Comparison of ENCODE assay signal across 24 cellular contexts in the genomic region with DNA sequence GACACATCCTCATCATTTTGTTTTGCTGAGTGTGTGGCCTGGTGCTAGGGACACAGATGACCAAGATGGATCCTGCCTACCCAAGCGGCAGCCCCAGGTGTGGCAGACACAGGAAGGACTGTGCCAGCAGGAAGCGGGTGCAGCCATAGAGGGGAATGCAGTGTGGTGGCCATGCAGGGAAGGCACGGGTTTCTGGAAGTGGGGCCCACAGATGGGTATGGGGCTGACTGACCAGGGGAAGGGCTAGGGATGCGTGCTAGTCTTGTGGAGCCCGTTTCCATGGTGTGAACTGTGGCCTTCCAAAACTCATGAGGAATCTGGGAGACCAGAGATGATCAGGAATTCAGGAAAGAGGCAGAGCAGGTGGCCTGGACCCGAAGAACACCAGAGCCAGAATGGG. TPM values are rescaled to one million over a fixed set of nuclear protein-coding genes. Genes with fewer than 3 reads are reported as not detected.
DNase-seq lines count a peak whose midpoint lies in the region; ATAC-seq, FAIRE-seq and TF ChIP-seq lines count a peak whose summit lies in the region.
"Had no signal": no experiment of that assay in that cellular context is flagged by ENCODE, and none has a peak within 500 bp of the region (broad histone marks: within the 10 kb centered on the region; RNA-seq: fewer than 3 reads in every experiment).

No MANE protein-coding gene starts in this region.

- no peaks in the 10 kb centered on the region for H3K4me1 ChIP-seq in CD4-positive, CD25-positive, alpha-beta regulatory T cell (ENCODE audit: control insufficient read depth, insufficient read depth, low read length, poor library complexity, severe bottlenecking)
- no peaks in the 10 kb centered on the region for H3K4me1 ChIP-seq in CD4-positive, alpha-beta memory T cell (ENCODE audit: insufficient read depth, low read length)
- H3K4me1 ChIP-seq in astrocyte (ENCODE audit: insufficient read depth, low read length) = peaks cover 27% of the 10 kb centered on the region
- H3K4me1 ChIP-seq in mesenchymal stem cell (ENCODE audit: control insufficient read depth, insufficient read depth, low read depth, low read length) = peaks cover 12% of the 10 kb centered on the region
- H3K4me1 ChIP-seq: foreskin keratinocyte had no signal

- H3K4ac ChIP-seq in mesenchymal stem cell (ENCODE audit: low read depth in 1 of 2, low read length in 2 of 2) = no peak overlapping the region

- H2BK12ac ChIP-seq in mesenchymal stem cell (ENCODE audit: low read length in 2 of 2) = no peak overlapping the region

- no peak overlapping the region for H3K23ac ChIP-seq in mesenchymal stem cell (ENCODE audit: low read length in 2 of 2)

- peaks cover 4% of the 10 kb centered on the region for H3K36me3 Mint-ChIP-seq in CD4-positive, CD25-positive, alpha-beta regulatory T cell
- peaks cover under 1 to 38% of the 10 kb centered on the region in 2 donors for H3K36me3 Mint-ChIP-seq in CD4-positive, alpha-beta memory T cell
- H3K36me3 Mint-ChIP-seq in astrocyte (ENCODE audit: low read depth, unreplicated experiment) = peaks cover 10% of the 10 kb centered on the region
- H3K36me3 Mint-ChIP-seq in activated T-helper 2 cell treated with anti-CD3 and anti-CD28 coated beads, Interferon-gamma antibody, Interleukin-2, Interleukin-4, amounts not matched to agents 10 μg/mL and 5 μg/mL and 100 μg/mL, durations not matched to agents 14 hours and 24 hours and 36 hours (ENCODE audit: low read depth) = peaks cover 7% of the 10 kb centered on the region
- peaks cover 1% of the 10 kb centered on the region for H3K36me3 Mint-ChIP-seq in activated T-cell treated with anti-CD3 and anti-CD28 coated beads, Interleukin-2, amount 50 U/mL, for 4 hours (ENCODE audit: insufficient read depth)

- peaks cover 13% of the 10 kb centered on the region for H3K36me3 ChIP-seq in CD4-positive, CD25-positive, alpha-beta regulatory T cell (ENCODE audit: control insufficient read depth, insufficient read depth, low read length)
- H3K36me3 ChIP-seq in CD4-positive, alpha-beta memory T cell (ENCODE audit: insufficient read depth, low read length) = peaks cover 5% of the 10 kb centered on the region
- H3K36me3 ChIP-seq in astrocyte (ENCODE audit: insufficient read depth, low read length) (no peaks in the 10 kb centered on the region), mesenchymal stem cell (ENCODE audit: control insufficient read depth in 1 of 2, insufficient read depth in 2 of 2, low read depth in 1 of 2, low read length in 2 of 2) (peaks cover 9 to 12% of the 10 kb centered on the region in 2 experiments)

- H3K9ac ChIP-seq in astrocyte (ENCODE audit: low read length) = no peak overlapping the region
- no peak overlapping the region for H3K9ac ChIP-seq in mesenchymal stem cell (ENCODE audit: low read length)
- H3K9ac ChIP-seq: KMS-11 had no signal

- H3K4me3 ChIP-seq in CD4-positive, CD25-positive, alpha-beta regulatory T cell (ENCODE audit: low read depth, low read length) = no peak overlapping the region
- no peak overlapping the region for H3K4me3 ChIP-seq in CD4-positive, alpha-beta memory T cell (ENCODE audit: low read length in 2 of 2)
- H3K4me3 ChIP-seq in astrocyte (ENCODE audit: insufficient read depth, low read depth, low read length) (no peak overlapping the region), mesenchymal stem cell (ENCODE audit: insufficient read depth in 1 of 2, low read depth in 1 of 2, low read length in 2 of 2) (no peak overlapping the region)
- H3K4me3 ChIP-seq: upper lobe of right lung had no signal

- H2BK15ac ChIP-seq in mesenchymal stem cell (ENCODE audit: low read depth, poor library complexity, severe bottlenecking) = no peak overlapping the region

- H3K9me3 ChIP-seq in CD4-positive, CD25-positive, alpha-beta regulatory T cell (ENCODE audit: control insufficient read depth in 2 of 2, low read length in 2 of 2) = no peaks in the 10 kb centered on the region
- no peaks in the 10 kb centered on the region for H3K9me3 ChIP-seq in CD4-positive, alpha-beta memory T cell (ENCODE audit: control insufficient read depth in 1 of 2, low read length in 2 of 2)
- H3K9me3 ChIP-seq in astrocyte (ENCODE audit: insufficient read depth, low read depth, low read length) (no peaks in the 10 kb centered on the region), mesenchymal stem cell (ENCODE audit: control insufficient read depth, low read length) (no peaks in the 10 kb centered on the region)
- H3K9me3 ChIP-seq: upper lobe of right lung had no signal

- no peak overlapping the region for H3K4me3 Mint-ChIP-seq in CD4-positive, CD25-positive, alpha-beta regulatory T cell
- H3K4me3 Mint-ChIP-seq in CD4-positive, alpha-beta memory T cell = no peak overlapping the region
- H3K4me3 Mint-ChIP-seq in astrocyte (ENCODE audit: unreplicated experiment) = no peak overlapping the region
- no peak overlapping the region for H3K4me3 Mint-ChIP-seq in activated T-helper 2 cell treated with anti-CD3 and anti-CD28 coated beads, Interferon-gamma antibody, Interleukin-2, Interleukin-4, amounts not matched to agents 10 μg/mL and 5 μg/mL and 100 μg/mL, durations not matched to agents 14 hours and 24 hours and 36 hours (ENCODE audit: low read depth)
- no peak overlapping the region for H3K4me3 Mint-ChIP-seq in activated T-cell treated with anti-CD3 and anti-CD28 coated beads, Interleukin-2, amount 50 U/mL, for 4 hours
- H3K4me3 Mint-ChIP-seq: activated CD8-positive, alpha-beta T cell treated with anti-CD3 and anti-CD28 coated beads for 36 hours; activated naive CD8-positive, alpha-beta T cell treated with anti-CD3 and anti-CD28 coated beads, Interleukin-2, amount 10 ng/mL, durations not matched to agents 7 days and 5 days; mesothelial cell of epicardium had no signal

- peak overlapping the region in 1 of 2 experiments; percentile 31 for H3K18ac ChIP-seq in mesenchymal stem cell (ENCODE audit: low read depth in 1 of 2, low read length in 2 of 2)

- H3K27me3 ChIP-seq in CD4-positive, CD25-positive, alpha-beta regulatory T cell (ENCODE audit: control insufficient read depth, insufficient read depth, low read length) = no peaks in the 10 kb centered on the region
- no peaks in the 10 kb centered on the region for H3K27me3 ChIP-seq in CD4-positive, alpha-beta memory T cell (ENCODE audit: insufficient read depth, low read length)
- no peaks in the 10 kb centered on the region for H3K27me3 ChIP-seq in astrocyte (ENCODE audit: insufficient read depth, low read length)
- H3K27me3 ChIP-seq in mesenchymal stem cell (ENCODE audit: control insufficient read depth in 1 of 2, insufficient read depth in 1 of 2, low read length in 2 of 2) = peaks cover 0 to 3% of the 10 kb centered on the region in 2 experiments
- H3K27me3 ChIP-seq: foreskin keratinocyte, upper lobe of right lung had no signal

- 94% methylated on average over 6 of the region's 6 CpGs for WGBS in mesenchymal stem cell

- H3K4me1 Mint-ChIP-seq in CD4-positive, CD25-positive, alpha-beta regulatory T cell = peaks cover 0 to 4% (median 2%) of the 10 kb centered on the region in 4 donors
- no peaks in the 10 kb centered on the region for H3K4me1 Mint-ChIP-seq in CD4-positive, alpha-beta memory T cell
- H3K4me1 Mint-ChIP-seq in astrocyte (ENCODE audit: low read depth, unreplicated experiment) = peaks cover 11% of the 10 kb centered on the region
- no peaks in the 10 kb centered on the region for H3K4me1 Mint-ChIP-seq in activated T-helper 2 cell treated with anti-CD3 and anti-CD28 coated beads, Interferon-gamma antibody, Interleukin-2, Interleukin-4, amounts not matched to agents 10 μg/mL and 5 μg/mL and 100 μg/mL, durations not matched to agents 14 hours and 24 hours and 36 hours (ENCODE audit: low read depth)
- H3K4me1 Mint-ChIP-seq in activated T-cell treated with anti-CD3 and anti-CD28 coated beads, Interleukin-2, amount 50 U/mL, for 4 hours (ENCODE audit: low read depth) = no peaks in the 10 kb centered on the region
- H3K4me1 Mint-ChIP-seq: mesothelial cell of epicardium had no signal

- ATAC-seq in CD4-positive, CD25-positive, alpha-beta regulatory T cell (ENCODE audit: low read depth in 2 of 2) = no peak
- ATAC-seq in activated T-cell treated with anti-CD3 and anti-CD28 coated beads, Interleukin-2, amount 50 U/mL, for 4 hours = no peak
- ATAC-seq: activated CD8-positive, alpha-beta T cell treated with anti-CD3 and anti-CD28 coated beads for 36 hours; foreskin keratinocyte; Panc1 had no signal

- no peak overlapping the region for H3K4me2 ChIP-seq in astrocyte (ENCODE audit: low read length)
- H3K4me2 ChIP-seq in mesenchymal stem cell (ENCODE audit: low read length, poor library complexity, severe bottlenecking) = no peak overlapping the region
- H3K4me2 ChIP-seq: KMS-11 had no signal

- peak overlapping the region; percentile 45 to 63 (median 51) for H3K27ac Mint-ChIP-seq in CD4-positive, CD25-positive, alpha-beta regulatory T cell
- peak overlapping the region in 5 of 7 donors; percentile 8 to 75 (median 55) for H3K27ac Mint-ChIP-seq in CD4-positive, alpha-beta memory T cell
- peak overlapping the region; percentile 12 for H3K27ac Mint-ChIP-seq in astrocyte (ENCODE audit: unreplicated experiment)
- H3K27ac Mint-ChIP-seq in activated T-helper 2 cell treated with anti-CD3 and anti-CD28 coated beads, Interferon-gamma antibody, Interleukin-2, Interleukin-4, amounts not matched to agents 10 μg/mL and 5 μg/mL and 100 μg/mL, durations not matched to agents 14 hours and 24 hours and 36 hours = no peak overlapping the region
- H3K27ac Mint-ChIP-seq: activated CD8-positive, alpha-beta T cell treated with anti-CD3 and anti-CD28 coated beads for 36 hours; activated naive CD8-positive, alpha-beta T cell treated with anti-CD3 and anti-CD28 coated beads, Interleukin-2, amount 10 ng/mL, durations not matched to agents 7 days and 5 days; mesothelial cell of epicardium had no signal

- CTCF ChIA-PET in CD4-positive, alpha-beta memory T cell (lab: Charles Lee; ENCODE audit: partially characterized antibody) = no interaction called here

- intact Hi-C loops in CD4-positive, alpha-beta memory T cell (cut with micrococcal nuclease) = no loop called here
- intact Hi-C loops in activated T-helper 2 cell treated with anti-CD3 and anti-CD28 coated beads, Interferon-gamma antibody, Interleukin-2, Interleukin-4, amounts not matched to agents 10 μg/mL and 5 μg/mL and 100 μg/mL, durations not matched to agents 14 hours and 24 hours and 36 hours (cut with micrococcal nuclease) = no loop called here

- no peaks in the 10 kb centered on the region for H3K27me3 Mint-ChIP-seq in CD4-positive, CD25-positive, alpha-beta regulatory T cell
- H3K27me3 Mint-ChIP-seq in CD4-positive, alpha-beta memory T cell = no peaks in the 10 kb centered on the region
- H3K27me3 Mint-ChIP-seq in astrocyte (ENCODE audit: low read depth, unreplicated experiment) = no peaks in the 10 kb centered on the region
- H3K27me3 Mint-ChIP-seq in activated T-helper 2 cell treated with anti-CD3 and anti-CD28 coated beads, Interferon-gamma antibody, Interleukin-2, Interleukin-4, amounts not matched to agents 10 μg/mL and 5 μg/mL and 100 μg/mL, durations not matched to agents 14 hours and 24 hours and 36 hours (ENCODE audit: low read depth) = no peaks in the 10 kb centered on the region
- no peaks in the 10 kb centered on the region for H3K27me3 Mint-ChIP-seq in activated T-cell treated with anti-CD3 and anti-CD28 coated beads, Interleukin-2, amount 50 U/mL, for 4 hours (ENCODE audit: low read depth)
- H3K27me3 Mint-ChIP-seq: activated CD8-positive, alpha-beta T cell treated with anti-CD3 and anti-CD28 coated beads for 36 hours; activated naive CD8-positive, alpha-beta T cell treated with anti-CD3 and anti-CD28 coated beads, Interleukin-2, amount 10 ng/mL, durations not matched to agents 7 days and 5 days had no signal

- no peak overlapping the region for H2BK120ac ChIP-seq in mesenchymal stem cell (ENCODE audit: low read depth, low read length)

- no peak overlapping the region for H2AK5ac ChIP-seq in mesenchymal stem cell (ENCODE audit: low read length, severe bottlenecking)

- H3K9me3 Mint-ChIP-seq in CD4-positive, CD25-positive, alpha-beta regulatory T cell = no peaks in the 10 kb centered on the region
- H3K9me3 Mint-ChIP-seq in CD4-positive, alpha-beta memory T cell = no peaks in the 10 kb centered on the region
- no peaks in the 10 kb centered on the region for H3K9me3 Mint-ChIP-seq in astrocyte (ENCODE audit: unreplicated experiment)
- no peaks in the 10 kb centered on the region for H3K9me3 Mint-ChIP-seq in activated T-helper 2 cell treated with anti-CD3 and anti-CD28 coated beads, Interferon-gamma antibody, Interleukin-2, Interleukin-4, amounts not matched to agents 10 μg/mL and 5 μg/mL and 100 μg/mL, durations not matched to agents 14 hours and 24 hours and 36 hours
- no peaks in the 10 kb centered on the region for H3K9me3 Mint-ChIP-seq in activated T-cell treated with anti-CD3 and anti-CD28 coated beads, Interleukin-2, amount 50 U/mL, for 4 hours
- H3K9me3 Mint-ChIP-seq: activated CD8-positive, alpha-beta T cell treated with anti-CD3 and anti-CD28 coated beads for 36 hours; activated naive CD8-positive, alpha-beta T cell treated with anti-CD3 and anti-CD28 coated beads, Interleukin-2, amount 10 ng/mL, durations not matched to agents 7 days and 5 days; mesothelial cell of epicardium had no signal

- no peaks in the 10 kb centered on the region for H3K79me2 ChIP-seq in astrocyte (ENCODE audit: insufficient read depth, low read length)

- DNase-seq in CD4-positive, CD25-positive, alpha-beta regulatory T cell = no peak
- no peak for DNase-seq in CD4-positive, alpha-beta memory T cell
- DNase-seq in astrocyte (ENCODE audit: low read depth) = no peak
- DNase-seq in mesenchymal stem cell = no peak
- DNase-seq in activated T-helper 2 cell treated with anti-CD3 and anti-CD28 coated beads, Interferon-gamma antibody, Interleukin-2, Interleukin-4, amounts not matched to agents 10 μg/mL and 5 μg/mL and 100 μg/mL, durations not matched to agents 14 hours and 24 hours and 36 hours (ENCODE audit: low spot score) = no peak
- DNase-seq in GM19238 (ENCODE audit: insufficient read length, low spot score) = no peak
- DNase-seq in G401 (ENCODE audit: low spot score) = no peak
- no peak for DNase-seq in activated T-cell treated with anti-CD3 and anti-CD28 coated beads, Interleukin-2, amount 50 U/mL, for 4 hours
- DNase-seq: activated CD4-positive, CD25-positive, alpha-beta regulatory T cell; activated CD8-positive, alpha-beta T cell treated with anti-CD3 and anti-CD28 coated beads for 36 hours; activated naive CD8-positive, alpha-beta T cell treated with anti-CD3 and anti-CD28 coated beads, Interleukin-2, amount 10 ng/mL, durations not matched to agents 7 days and 5 days; cerebellar nuclear complex; effector CD8-positive, alpha-beta T cell; foreskin keratinocyte; NCI-H1436 treated with DMSO at 0.1 percent for 48 hours; NCI-H510A treated with DMSO at 0.1 percent for 48 hours; NK-92 treated with Interleukin-12 subunit alpha and Interleukin-12 subunit beta, amount 100 ng/mL, for 24 hours; SHP77 treated with DMSO at 0.1 percent for 48 hours; upper lobe of right lung had no signal

- in situ Hi-C loops in G401 (cut with HindIII; ENCODE audit: low sequenced_read_pairs) = no loop called here

- POLR2A ChIA-PET in CD4-positive, alpha-beta memory T cell (lab: Charles Lee; ENCODE audit: partially characterized antibody) = no interaction called here

- no peak overlapping the region for H2AFZ ChIP-seq in astrocyte (ENCODE audit: low read depth, low read length)
- no peak overlapping the region for H2AFZ ChIP-seq in mesenchymal stem cell (ENCODE audit: low read depth, low read length)

- peak overlapping the region; percentile 62 for H4K91ac ChIP-seq in mesenchymal stem cell (ENCODE audit: low read length)

- FAIRE-seq in astrocyte (lab: Jason Lieb, UNC) = no peak
- FAIRE-seq: H1, HTR-8/SVneo had no signal

- no peaks in the 10 kb centered on the region for H3K79me1 ChIP-seq in mesenchymal stem cell (replicated peaks; ENCODE audit: low read length, poor library complexity, severe bottlenecking)

- H4K20me1 ChIP-seq in astrocyte (ENCODE audit: insufficient read depth, low read length) = no peaks in the 10 kb centered on the region

- no peak overlapping the region for H2BK5ac ChIP-seq in mesenchymal stem cell (ENCODE audit: low read depth, low read length, poor library complexity, severe bottlenecking)

- H3K27ac ChIP-seq in CD4-positive, CD25-positive, alpha-beta regulatory T cell (ENCODE audit: insufficient read depth, low read length, poor library complexity, severe bottlenecking) = no peak overlapping the region
- H3K27ac ChIP-seq in CD4-positive, alpha-beta memory T cell (ENCODE audit: low read depth, low read length) = no peak overlapping the region
- H3K27ac ChIP-seq in astrocyte (ENCODE audit: low read depth, low read length) (no peak overlapping the region), mesenchymal stem cell (ENCODE audit: low read length, poor library complexity, severe bottlenecking) (no peak overlapping the region)
- H3K27ac ChIP-seq: foreskin keratinocyte, KMS-11, upper lobe of right lung had no signal

- TF ChIP-seq CTCF in astrocyte (IDR thresholded peaks at IDR 0.05; ENCODE audit: insufficient read depth, low read depth, low read length) = no peak

- peak overlapping the region in 1 of 2 experiments; percentile 13 for H3K14ac ChIP-seq in mesenchymal stem cell (ENCODE audit: low read length in 2 of 2)

- H4K8ac ChIP-seq in mesenchymal stem cell (ENCODE audit: low read length) = peak overlapping the region; percentile 51

RNA-seq across cellular contexts. Expression of gene YPEL1, which starts 33.5 kb away (rescaled TPM):
- 8.9 TPM for total RNA-seq in CD4-positive, CD25-positive, alpha-beta regulatory T cell
- polyA plus RNA-seq in CD4-positive, CD25-positive, alpha-beta regulatory T cell = 10 to 100 TPM in 2 of 4 donors, 1 to 10 TPM in 2; 5.4 to 20.1 (median 11.3) TPM
- total RNA-seq in CD4-positive, alpha-beta memory T cell = 1 to 10 TPM; 8.0 to 9.8 TPM
- 1 to 10 TPM; 4.9 to 5.3 TPM for polyA plus RNA-seq in CD4-positive, alpha-beta memory T cell
- total RNA-seq in astrocyte = 0.82 and 0.86 TPM in 2 replicates
- 0.48 TPM for polyA plus RNA-seq in mesenchymal stem cell (2013, experiment 1 of 2)
- 0.41 TPM for polyA plus RNA-seq in mesenchymal stem cell (2013, experiment 2 of 2)
- 1.5 and 1.9 TPM in 2 replicates for total RNA-seq in activated T-helper 2 cell treated with anti-CD3 and anti-CD28 coated beads, Interferon-gamma antibody, Interleukin-2, Interleukin-4, amounts not matched to agents 10 μg/mL and 5 μg/mL and 100 μg/mL, durations not matched to agents 14 hours and 24 hours and 36 hours
- 0.14 and 0.62 TPM in 2 replicates for total RNA-seq in G401 (2014; rRNA removed; shearing (Covaris generic))
- total RNA-seq in activated T-cell treated with anti-CD3 and anti-CD28 coated beads, Interleukin-2, amount 50 U/mL, for 4 hours = under 1 TPM; 0.13 to 0.19 (median 0.18) TPM
- total RNA-seq: foreskin keratinocyte had no signal

RNA-seq across cellular contexts. Expression of gene PPIL2, which starts 36.3 kb away (rescaled TPM):
- total RNA-seq in CD4-positive, CD25-positive, alpha-beta regulatory T cell = 83.0 TPM
- polyA plus RNA-seq in CD4-positive, CD25-positive, alpha-beta regulatory T cell = 10 to 100 TPM; 24.3 to 29.3 (median 27.0) TPM
- 10 to 100 TPM; 75.5 to 81.4 TPM for total RNA-seq in CD4-positive, alpha-beta memory T cell
- polyA plus RNA-seq in CD4-positive, alpha-beta memory T cell = 10 to 100 TPM; 12.0 to 38.9 TPM
- 28.2 and 28.5 TPM in 2 replicates for total RNA-seq in astrocyte
- 30.8 TPM for polyA plus RNA-seq in mesenchymal stem cell (2013, experiment 1 of 2)
- polyA plus RNA-seq in mesenchymal stem cell (2013, experiment 2 of 2) = 29.5 TPM
- total RNA-seq in activated T-helper 2 cell treated with anti-CD3 and anti-CD28 coated beads, Interferon-gamma antibody, Interleukin-2, Interleukin-4, amounts not matched to agents 10 μg/mL and 5 μg/mL and 100 μg/mL, durations not matched to agents 14 hours and 24 hours and 36 hours = 53.9 and 55.4 TPM in 2 replicates
- total RNA-seq in G401 (2014; rRNA removed; shearing (Covaris generic)) = 20.5 and 24.0 TPM in 2 replicates
- total RNA-seq in activated T-cell treated with anti-CD3 and anti-CD28 coated beads, Interleukin-2, amount 50 U/mL, for 4 hours = 10 to 100 TPM; 40.0 to 44.7 (median 40.0) TPM

RNA-seq across cellular contexts. Expression of gene SDF2L1, which starts 60.0 kb away (rescaled TPM):
- 29.9 TPM for total RNA-seq in CD4-positive, CD25-positive, alpha-beta regulatory T cell
- 10 to 100 TPM; 65.4 to 89.3 (median 75.5) TPM for polyA plus RNA-seq in CD4-positive, CD25-positive, alpha-beta regulatory T cell
- 10 to 100 TPM; 39.6 to 44.3 TPM for total RNA-seq in CD4-positive, alpha-beta memory T cell
- 10 to 100 TPM; 78.0 to 99.1 TPM for polyA plus RNA-seq in CD4-positive, alpha-beta memory T cell
- total RNA-seq in astrocyte = 46.8 and 49.5 TPM in 2 replicates
- 27.4 TPM for polyA plus RNA-seq in mesenchymal stem cell (2013, experiment 1 of 2)
- 27.8 TPM for polyA plus RNA-seq in mesenchymal stem cell (2013, experiment 2 of 2)
- 95.6 and 97.9 TPM in 2 replicates for total RNA-seq in activated T-helper 2 cell treated with anti-CD3 and anti-CD28 coated beads, Interferon-gamma antibody, Interleukin-2, Interleukin-4, amounts not matched to agents 10 μg/mL and 5 μg/mL and 100 μg/mL, durations not matched to agents 14 hours and 24 hours and 36 hours
- total RNA-seq in G401 (2014; rRNA removed; shearing (Covaris generic)) = 39.7 and 49.4 TPM in 2 replicates
- 100 to 1,000 TPM; 151 to 173 (median 163) TPM for total RNA-seq in activated T-cell treated with anti-CD3 and anti-CD28 coated beads, Interleukin-2, amount 50 U/mL, for 4 hours
